In genomic region chr2:224077773-224078507, GRCh38 we compare ENCODE assay signal across 19 cellular contexts. TPM values are rescaled to one million over a fixed set of nuclear protein-coding genes. Genes with fewer than 3 reads are reported as not detected.
A peak's percentile ranks its signal among the peaks of the same experiment; 100 is the strongest.
DNase-seq lines count a peak whose midpoint lies in the region; ATAC-seq lines count a peak whose summit lies in the region.
"Had no signal": no experiment of that assay in that cellular context is flagged by ENCODE, and none has a peak within 500 bp of the region (broad histone marks: within the 10 kb centered on the region; RNA-seq: fewer than 3 reads in every experiment).

No MANE protein-coding gene starts in this region.

- no peak overlapping the region for H3K18ac ChIP-seq in mesendoderm (ENCODE audit: low read length)

- CTCF ChIA-PET in CD8-positive, alpha-beta memory T cell (lab: Charles Lee): no interaction called here
- CTCF ChIA-PET in activated CD8-positive, alpha-beta T cell treated with anti-CD3 and anti-CD28 coated beads, Interleukin-2, amount 10 ng/mL, durations not matched to agents 7 days and 5 days (lab: Charles Lee): no interaction called here

- intact Hi-C loops in left ventricle myocardium superior (cut with micrococcal nuclease): no loop called here

- no peaks in the 10 kb centered on the region for H3K79me1 ChIP-seq in mesendoderm (ENCODE audit: low read length)

- H3K36me3 ChIP-seq in NT2/D1 (ENCODE audit: insufficient read depth, insufficient read length, low read length) (no peaks in the 10 kb centered on the region), mesendoderm (ENCODE audit: control insufficient read depth, insufficient read depth, low read length) (no peaks in the 10 kb centered on the region)
- no peaks in the 10 kb centered on the region for H3K36me3 ChIP-seq in CD8-positive, alpha-beta memory T cell (ENCODE audit: insufficient read depth, low read length)

- H2AK5ac ChIP-seq in mesendoderm (ENCODE audit: low read length): no peak overlapping the region

- H3K4me1 ChIP-seq in NT2/D1 (ENCODE audit: insufficient read depth, insufficient read length) (no peaks in the 10 kb centered on the region), mesendoderm (ENCODE audit: control insufficient read depth, low read depth, low read length) (peaks cover 2% of the 10 kb centered on the region)
- H3K4me1 ChIP-seq in CD8-positive, alpha-beta memory T cell (ENCODE audit: insufficient read depth, low read length): no peaks in the 10 kb centered on the region

- no peak overlapping the region for H2BK15ac ChIP-seq in mesendoderm (replicated peaks; ENCODE audit: low read depth)

- WGBS in mesendoderm (ENCODE audit: extremely low coverage, insufficient coverage, low lambda C conversion rate): no CpG with 5 or more reads among the region's 5 CpGs

- H3K9ac ChIP-seq in NT2/D1 (ENCODE audit: insufficient read length, low read depth) (no peak overlapping the region), mesendoderm (ENCODE audit: low read length) (no peak overlapping the region)

- H3K27me3 Mint-ChIP-seq in CD8-positive, alpha-beta memory T cell: peaks cover 0 to 12% of the 10 kb centered on the region in 2 donors
- H3K27me3 Mint-ChIP-seq in activated CD8-positive, alpha-beta T cell treated with anti-CD3 and anti-CD28 coated beads, Interleukin-2, amount 10 ng/mL, durations not matched to agents 7 days and 5 days (ENCODE audit: low read depth): no peaks in the 10 kb centered on the region

- no peak overlapping the region for H2BK5ac ChIP-seq in mesendoderm (ENCODE audit: low read length)

- H4K8ac ChIP-seq in mesendoderm (ENCODE audit: low read depth, low read length): no peak overlapping the region

- H3K4me3 Mint-ChIP-seq in CD8-positive, alpha-beta memory T cell: no peak overlapping the region
- H3K4me3 Mint-ChIP-seq in activated CD8-positive, alpha-beta T cell treated with anti-CD3 and anti-CD28 coated beads, Interleukin-2, amount 10 ng/mL, durations not matched to agents 7 days and 5 days: no peak overlapping the region
- H3K4me3 Mint-ChIP-seq: B cell; CD4-positive, alpha-beta memory T cell; H9 had no signal

- H3K36me3 Mint-ChIP-seq in CD8-positive, alpha-beta memory T cell: no peaks in the 10 kb centered on the region
- no peaks in the 10 kb centered on the region for H3K36me3 Mint-ChIP-seq in activated CD8-positive, alpha-beta T cell treated with anti-CD3 and anti-CD28 coated beads, Interleukin-2, amount 10 ng/mL, durations not matched to agents 7 days and 5 days (ENCODE audit: low read depth)
- H3K36me3 Mint-ChIP-seq: CD4-positive, alpha-beta memory T cell had no signal

- no peak overlapping the region for H2BK120ac ChIP-seq in mesendoderm (ENCODE audit: low read depth, low read length)

- H3K9me3 Mint-ChIP-seq in CD8-positive, alpha-beta memory T cell: no peaks in the 10 kb centered on the region
- no peaks in the 10 kb centered on the region for H3K9me3 Mint-ChIP-seq in activated CD8-positive, alpha-beta T cell treated with anti-CD3 and anti-CD28 coated beads, Interleukin-2, amount 10 ng/mL, durations not matched to agents 7 days and 5 days (ENCODE audit: insufficient read depth)
- H3K9me3 Mint-ChIP-seq: CD4-positive, alpha-beta memory T cell; H9 had no signal

- H3K4me2 ChIP-seq in mesendoderm (ENCODE audit: low read length): no peak overlapping the region

- H3K27ac Mint-ChIP-seq in CD8-positive, alpha-beta memory T cell: no peak overlapping the region
- H3K27ac Mint-ChIP-seq in activated CD8-positive, alpha-beta T cell treated with anti-CD3 and anti-CD28 coated beads, Interleukin-2, amount 10 ng/mL, durations not matched to agents 7 days and 5 days: no peak overlapping the region
- H3K27ac Mint-ChIP-seq: B cell; CD4-positive, alpha-beta memory T cell had no signal

- POLR2A ChIA-PET in CD8-positive, alpha-beta memory T cell (lab: Charles Lee): no interaction called here
- POLR2A ChIA-PET in activated CD8-positive, alpha-beta T cell treated with anti-CD3 and anti-CD28 coated beads, Interleukin-2, amount 10 ng/mL, durations not matched to agents 7 days and 5 days (lab: Charles Lee): no interaction called here

- no peak overlapping the region for H3K23ac ChIP-seq in mesendoderm (ENCODE audit: low read length)

- no peaks in the 10 kb centered on the region for H3K4me1 Mint-ChIP-seq in CD8-positive, alpha-beta memory T cell
- H3K4me1 Mint-ChIP-seq in activated CD8-positive, alpha-beta T cell treated with anti-CD3 and anti-CD28 coated beads, Interleukin-2, amount 10 ng/mL, durations not matched to agents 7 days and 5 days (ENCODE audit: low read depth): no peaks in the 10 kb centered on the region
- H3K4me1 Mint-ChIP-seq: B cell; CD4-positive, alpha-beta memory T cell; H9 had no signal

- no peaks in the 10 kb centered on the region for H3K79me2 ChIP-seq in mesendoderm (ENCODE audit: control insufficient read depth, insufficient read depth, low read length)

- no peak overlapping the region for H3K27ac ChIP-seq in mesendoderm (ENCODE audit: low read depth, low read length)
- no peak overlapping the region for H3K27ac ChIP-seq in CD8-positive, alpha-beta memory T cell (ENCODE audit: low read depth, low read length)

- H3K4ac ChIP-seq in mesendoderm (ENCODE audit: low read depth, low read length): no peak overlapping the region

- H3K56ac ChIP-seq in mesendoderm (ENCODE audit: low read length): no peak overlapping the region

- peak; percentile 61 for DNase-seq in EH (ENCODE audit: low read depth)
- peak; percentile 50 for DNase-seq in NT2/D1 (ENCODE audit: low read depth, low spot score)
- DNase-seq in astrocyte of the hippocampus (ENCODE audit: low read depth, low spot score): peak; percentile 6
- DNase-seq in mesendoderm: peak; percentile 86
- DNase-seq in CD8-positive, alpha-beta memory T cell: no peak
- no peak for DNase-seq in activated CD8-positive, alpha-beta T cell treated with anti-CD3 and anti-CD28 coated beads, Interleukin-2, amount 10 ng/mL, durations not matched to agents 7 days and 5 days
- no peak for DNase-seq in left ventricle myocardium superior
- no peak for DNase-seq in activated CD4-positive, alpha-beta T cell treated with anti-CD3 and anti-CD28 coated beads, Interleukin-2, amount 50 U/mL, for 1 hour
- DNase-seq: C1 segment of cervical spinal cord; CD4-positive, alpha-beta memory T cell; COR-L47; DMS153; DMS79 treated with DMSO at 0.1 percent for 48 hours; GOT3; H9; IMR-90; KG1 had no signal

- no peak for ATAC-seq in activated CD8-positive, alpha-beta T cell treated with anti-CD3 and anti-CD28 coated beads, Interleukin-2, amount 10 ng/mL, durations not matched to agents 7 days and 5 days
- ATAC-seq in left ventricle myocardium superior: no peak
- ATAC-seq: GM12878 had no signal

- H4K5ac ChIP-seq in mesendoderm (ENCODE audit: low read length): no peak overlapping the region

- no peaks in the 10 kb centered on the region for H3K27me3 ChIP-seq in NT2/D1 (ENCODE audit: insufficient read depth, insufficient read length)
- no peaks in the 10 kb centered on the region for H3K27me3 ChIP-seq in mesendoderm (ENCODE audit: insufficient read depth, low read length, poor library complexity)
- no peaks in the 10 kb centered on the region for H3K27me3 ChIP-seq in CD8-positive, alpha-beta memory T cell (ENCODE audit: insufficient read depth, low read length, poor library complexity, severe bottlenecking)

- no peaks in the 10 kb centered on the region for H3K9me3 ChIP-seq in NT2/D1 (ENCODE audit: insufficient read depth, low read length)
- H3K9me3 ChIP-seq in CD8-positive, alpha-beta memory T cell (ENCODE audit: low read length): no peaks in the 10 kb centered on the region

- no peak overlapping the region for H3K4me3 ChIP-seq in NT2/D1 (ENCODE audit: insufficient read length, low read depth)
- no peak overlapping the region for H3K4me3 ChIP-seq in mesendoderm (ENCODE audit: low read length)
- H3K4me3 ChIP-seq in CD8-positive, alpha-beta memory T cell (ENCODE audit: low read length): no peak overlapping the region
- H3K4me3 ChIP-seq: GM12878 had no signal

RNA-seq across cellular contexts. Expression of gene SERPINE2, which starts 38.9 kb away (rescaled TPM):
- polyA plus RNA-seq in mesendoderm (2013, experiment 1 of 2): 995 TPM
- 979 TPM for polyA plus RNA-seq in mesendoderm (2013, experiment 2 of 2)
- total RNA-seq in CD8-positive, alpha-beta memory T cell: 1 to 10 TPM; 5.0 to 6.4 TPM
- polyA plus RNA-seq in CD8-positive, alpha-beta memory T cell: 2.2 TPM
- 10 to 100 TPM; 22.2 to 22.5 TPM for total RNA-seq in activated CD8-positive, alpha-beta T cell treated with anti-CD3 and anti-CD28 coated beads, Interleukin-2, amount 10 ng/mL, durations not matched to agents 7 days and 5 days
- 6.0 TPM for total RNA-seq in left ventricle myocardium superior

Comparison
In these comparisons a context has a peak if more than half of its experiments do, and no peak if none do; other contexts are left out.
1. DNase-seq: peak in EH (single experiment), NT2/D1 (single experiment), astrocyte of the hippocampus (single experiment) and mesendoderm (single experiment); none in CD8-positive, alpha-beta memory T cell (0 of 5), activated CD8-positive, alpha-beta T cell treated with anti-CD3 and anti-CD28 coated beads, Interleukin-2, amount 10 ng/mL, durations not matched to agents 7 days and 5 days (single experiment), left ventricle myocardium superior (single experiment) and activated CD4-positive, alpha-beta T cell treated with anti-CD3 and anti-CD28 coated beads, Interleukin-2, amount 50 U/mL, for 1 hour (single experiment).